In genomic region chr22:31943206-31943975, GRCh38 we compare ENCODE assay signal across 8 cellular contexts. TPM values are rescaled to one million over a fixed set of nuclear protein-coding genes. Genes with fewer than 3 reads are reported as not detected.
DNase-seq lines count a peak whose midpoint lies in the region; FAIRE-seq and TF ChIP-seq lines count a peak whose summit lies in the region.

No MANE protein-coding gene starts in this region.

- H3K4me3 ChIP-seq in BE2C (ENCODE audit: low read depth, low read length) (peak overlapping the region; percentile 54), LNCaP clone FGC (ENCODE audit: low read depth, low read length) (peak overlapping the region; percentile 53), duodenal mucosa (ENCODE audit: low read depth in 1 of 2, low read length in 2 of 2) (peak overlapping the region; percentile 73 to 76)

- TF ChIP-seq POLR2A in GM12891 (IDR thresholded peaks at IDR 0.05; ENCODE audit: low read depth, low read length) = no peak

- FAIRE-seq in GM12891 (lab: Jason Lieb, UNC) = no peak

- H3K4me1 ChIP-seq in BE2C (peaks cover 3% of the 10 kb centered on the region), duodenal mucosa (ENCODE audit: control insufficient read depth in 1 of 2, insufficient read depth in 2 of 2, low read length in 2 of 2) (peaks cover 21 to 22% of the 10 kb centered on the region in 2 donors)

- no peaks in the 10 kb centered on the region for H3K27me3 ChIP-seq in BE2C
- no peaks in the 10 kb centered on the region for H3K27me3 ChIP-seq in duodenal mucosa (ENCODE audit: control insufficient read depth in 1 of 2, insufficient read depth in 2 of 2, low read length in 2 of 2)

- peaks cover 7% of the 10 kb centered on the region for H3K36me3 Mint-ChIP-seq in neural crest cell (ENCODE audit: low read depth)

- H3K9me3 ChIP-seq in BE2C (no peaks in the 10 kb centered on the region), duodenal mucosa (ENCODE audit: control insufficient read depth in 1 of 2, low read length in 2 of 2) (no peaks in the 10 kb centered on the region)

- no peaks in the 10 kb centered on the region for H3K9me3 Mint-ChIP-seq in neural crest cell

- H3K4me1 Mint-ChIP-seq in neural crest cell = peaks cover 13% of the 10 kb centered on the region

- peak overlapping the region; percentile 97 for H3K4me3 Mint-ChIP-seq in neural crest cell

- no peak for TF ChIP-seq CTCF in BE2C (IDR thresholded peaks at IDR 0.05; ENCODE audit: low read depth, low read length)
- no peak for TF ChIP-seq CTCF in LNCaP clone FGC (IDR thresholded peaks at IDR 0.05; ENCODE audit: control insufficient read depth, extremely low read depth, insufficient read depth)
- TF ChIP-seq CTCF in neural crest cell (conservative IDR thresholded peaks at IDR 0.05) = no peak

- no peaks in the 10 kb centered on the region for H3K27me3 Mint-ChIP-seq in neural crest cell (ENCODE audit: low read depth)

- no peak for DNase-seq in BE2C
- DNase-seq in LNCaP clone FGC (ENCODE audit: low read depth) = no peak
- no peak for DNase-seq in neural crest cell (ENCODE audit: low read depth, low spot score)
- DNase-seq in T1000 (lab: John Stamatoyannopoulos, UW) = no peak
- DNase-seq in GM12891 (ENCODE audit: insufficient read length, low spot score) = no peak
- no peak for DNase-seq in GM19238 (ENCODE audit: insufficient read length, low spot score)
- DNase-seq in stimulated activated CD4-positive, alpha-beta T cell treated with anti-CD3 and anti-CD28 coated beads, Interleukin-15, amount 100 ng/mL, for 24 hours = no peak

- peaks cover 28% of the 10 kb centered on the region for H3K36me3 ChIP-seq in BE2C
- H3K36me3 ChIP-seq in duodenal mucosa (ENCODE audit: control insufficient read depth in 1 of 2, insufficient read depth in 2 of 2, low read length in 2 of 2) = peaks cover 0 to 12% of the 10 kb centered on the region in 2 donors

- peak overlapping the region; percentile 65 to 70 for H3K9ac ChIP-seq in duodenal mucosa (ENCODE audit: low read depth in 1 of 2, low read length in 2 of 2)

- H3K27ac ChIP-seq in duodenal mucosa (ENCODE audit: low read depth, low read length) = peak overlapping the region; percentile 79

- peak overlapping the region; percentile 59 for H3K27ac Mint-ChIP-seq in neural crest cell (ENCODE audit: unreplicated experiment)

TF ChIP-seq in GM12891, 5 proteins besides CTCF, POLR2A, EP300 and RAD21:
- TF ChIP-seq POLR2AphosphoS5 (IDR thresholded peaks at IDR 0.05; ENCODE audit: low read depth, low read length) (no peak), PAX5 (IDR thresholded peaks at IDR 0.05; ENCODE audit: insufficient read depth, low read length, severe bottlenecking) (no peak), SPI1 (IDR thresholded peaks at IDR 0.05; ENCODE audit: low read depth, low read length) (no peak), TAF1 (IDR thresholded peaks at IDR 0.05; ENCODE audit: low read depth, low read length) (no peak), POU2F2 (IDR thresholded peaks at IDR 0.05; ENCODE audit: low read depth, low read length) (no peak)

RNA-seq across cellular contexts. Expression of gene YWHAH, which starts 0.9 kb away (rescaled TPM):
- 249 TPM for polyA plus RNA-seq in BE2C (2012; ENCODE audit: insufficient read depth, insufficient read length, low read depth)
- 154 and 162 TPM in 2 replicates for total RNA-seq in neural crest cell
- 63.6 TPM for polyA plus RNA-seq in GM12891 (2012; ENCODE audit: low read depth, missing spikeins)
